In the genomic region with DNA sequence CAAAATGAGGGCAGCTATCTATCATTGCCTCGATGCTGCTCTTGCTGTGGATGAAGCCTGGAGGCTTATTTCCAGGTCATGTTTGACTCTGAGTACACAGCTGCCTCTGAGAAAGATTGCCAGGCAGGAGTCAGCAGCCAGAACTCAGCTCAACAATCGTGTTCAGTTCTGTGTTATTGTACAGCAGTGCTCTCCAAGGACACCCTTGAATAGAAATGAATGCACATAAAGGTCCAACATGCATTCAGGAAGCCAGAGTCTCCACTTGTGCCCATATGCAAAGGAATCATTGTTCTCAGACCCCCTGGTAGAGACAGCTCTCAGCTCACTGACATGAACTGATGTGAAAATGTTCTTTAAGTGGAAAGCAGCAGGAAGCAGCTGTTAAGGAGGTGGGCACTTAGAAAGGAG, we compare ENCODE assay signal across 9 cellular contexts.
A peak's percentile ranks its signal among the peaks of the same experiment; 100 is the strongest.
DNase-seq lines count a peak whose midpoint lies in the region; ATAC-seq and TF ChIP-seq lines count a peak whose summit lies in the region.
"Had no signal": no experiment of that assay in that cellular context is flagged by ENCODE, and none has a peak within 500 bp of the region (broad histone marks: within the 10 kb centered on the region; RNA-seq: fewer than 3 reads in every experiment).

No MANE protein-coding gene starts in this region.

- H3K36me3 ChIP-seq in vagina, result no peaks in the 10 kb centered on the region
- no peaks in the 10 kb centered on the region for H3K36me3 ChIP-seq in effector memory CD4-positive, alpha-beta T cell (ENCODE audit: control insufficient read depth, insufficient read depth, low read length)
- no peaks in the 10 kb centered on the region for H3K36me3 ChIP-seq in CD8-positive, alpha-beta T cell (ENCODE audit: insufficient read depth, low read length)

- no peak overlapping the region for H3K27ac Mint-ChIP-seq in CD8-positive, alpha-beta T cell

- no peaks in the 10 kb centered on the region for H3K36me3 Mint-ChIP-seq in CD8-positive, alpha-beta T cell

- DNase-seq in NCI-H2171 treated with DMSO at 0.1 percent for 48 hours (lab: John Stamatoyannopoulos, UW), result peak; percentile 75
- no peak for DNase-seq in NCI-H2171 (lab: John Stamatoyannopoulos, UW)
- DNase-seq in astrocyte of the spinal cord (ENCODE audit: low read depth, low spot score), result peak; percentile 35
- peak; percentile 67 for DNase-seq in medulla oblongata (ENCODE audit: extremely low spot score)
- DNase-seq in vagina (ENCODE audit: extremely low spot score in 2 of 2), result no peak
- no peak for DNase-seq in activated CD4-positive, alpha-beta T cell treated with anti-CD3 and anti-CD28 coated beads for 48 hours
- no peak for DNase-seq in effector memory CD4-positive, alpha-beta T cell
- DNase-seq in CD8-positive, alpha-beta T cell, result no peak
- DNase-seq: activated CD8-positive, alpha-beta memory T cell treated with anti-CD3 and anti-CD28 coated beads, Interleukin-2, amount 50 U/mL, for 48 hours had no signal

- H3K4me3 Mint-ChIP-seq in CD8-positive, alpha-beta T cell, result no peak overlapping the region

- CTCF ChIA-PET in CD8-positive, alpha-beta T cell (lab: Charles Lee), result interaction anchor here (2.3 kb wide), 1 partner anchor 16 kb away, joined by 16 read pairs; no protein-coding TSS in a partner anchor

- intact Hi-C loops in vagina (cut with DNase I), result no loop called here
- intact Hi-C loops in CD8-positive, alpha-beta T cell (cut with DNase I, micrococcal nuclease), result no loop called here

- H3K9me3 ChIP-seq in vagina, result no peaks in the 10 kb centered on the region
- H3K9me3 ChIP-seq in effector memory CD4-positive, alpha-beta T cell (ENCODE audit: control insufficient read depth, low read length), result no peaks in the 10 kb centered on the region
- H3K9me3 ChIP-seq in CD8-positive, alpha-beta T cell (ENCODE audit: low read length), result no peaks in the 10 kb centered on the region

- H3K4me3 ChIP-seq in astrocyte of the spinal cord (ENCODE audit: low read depth, low read length), result no peak overlapping the region
- H3K4me3 ChIP-seq in vagina, result peak overlapping the region in 1 of 2 donors; percentile 3
- H3K4me3 ChIP-seq in effector memory CD4-positive, alpha-beta T cell (ENCODE audit: insufficient read depth, low read depth, low read length, poor library complexity, severe bottlenecking), result no peak overlapping the region
- no peak overlapping the region for H3K4me3 ChIP-seq in CD8-positive, alpha-beta T cell (ENCODE audit: low read depth, low read length)

- no peaks in the 10 kb centered on the region for H3K9me3 Mint-ChIP-seq in CD8-positive, alpha-beta T cell

- H3K27me3 Mint-ChIP-seq in CD8-positive, alpha-beta T cell (ENCODE audit: low read depth), result peaks cover 7% of the 10 kb centered on the region

- POLR2A ChIA-PET in CD8-positive, alpha-beta T cell (lab: Charles Lee), result interaction anchor here (1.4 kb wide), 1 partner anchor 10 kb away, joined by 4 read pairs; no protein-coding TSS in a partner anchor

- in situ Hi-C loops in astrocyte of the spinal cord (cut with HindIII; ENCODE audit: low sequenced_read_pairs), result no loop called here

- no peaks in the 10 kb centered on the region for H3K27me3 ChIP-seq in vagina
- H3K27me3 ChIP-seq in effector memory CD4-positive, alpha-beta T cell (replicated peaks; ENCODE audit: control insufficient read depth, insufficient read depth, low read length, poor library complexity, severe bottlenecking), result no peaks in the 10 kb centered on the region
- H3K27me3 ChIP-seq in CD8-positive, alpha-beta T cell (ENCODE audit: insufficient read depth, low read length), result no peaks in the 10 kb centered on the region

- peaks cover 12% of the 10 kb centered on the region for H3K4me1 Mint-ChIP-seq in CD8-positive, alpha-beta T cell (ENCODE audit: low read depth)

- TF ChIP-seq CTCF in astrocyte of the spinal cord (IDR thresholded peaks at IDR 0.05; ENCODE audit: low read depth, low read length) (no peak), vagina (IDR thresholded peaks at IDR 0.05) (no peak)
- no peak for TF ChIP-seq CTCF in CD8-positive, alpha-beta T cell (IDR thresholded peaks at IDR 0.05)

- no peak for TF ChIP-seq POLR2A in vagina (IDR thresholded peaks at IDR 0.05)

- peaks cover 43% of the 10 kb centered on the region for H3K4me1 ChIP-seq in vagina
- peaks cover 9% of the 10 kb centered on the region for H3K4me1 ChIP-seq in effector memory CD4-positive, alpha-beta T cell (ENCODE audit: control insufficient read depth, insufficient read depth, low read length, poor library complexity, severe bottlenecking)
- peaks cover 10% of the 10 kb centered on the region for H3K4me1 ChIP-seq in CD8-positive, alpha-beta T cell (ENCODE audit: insufficient read depth, low read length)

- no peak for ATAC-seq in CD8-positive, alpha-beta T cell

- H3K27ac ChIP-seq in vagina, result peak overlapping the region; percentile 66
- no peak overlapping the region for H3K27ac ChIP-seq in effector memory CD4-positive, alpha-beta T cell (ENCODE audit: insufficient read depth, low read length, poor library complexity, severe bottlenecking)
- H3K27ac ChIP-seq in CD8-positive, alpha-beta T cell (ENCODE audit: low read depth, low read length), result no peak overlapping the region

Comparison
In these comparisons a context has a peak if more than half of its experiments do, and no peak if none do; other contexts are left out.
1. DNase-seq: peak in NCI-H2171 treated with DMSO at 0.1 percent for 48 hours (single experiment), astrocyte of the spinal cord (single experiment) and medulla oblongata (single experiment); none in NCI-H2171 (single experiment), vagina (0 of 2), activated CD4-positive, alpha-beta T cell treated with anti-CD3 and anti-CD28 coated beads for 48 hours (single experiment), effector memory CD4-positive, alpha-beta T cell (0 of 3) and CD8-positive, alpha-beta T cell (0 of 7).